23 cellular contexts compared by ENCODE assay signal in genomic region chr15:63109498-63110290, GRCh38. TPM values are rescaled to one million over a fixed set of nuclear protein-coding genes. Genes with fewer than 3 reads are reported as not detected.
DNase-seq lines count a peak whose midpoint lies in the region; ATAC-seq and FAIRE-seq lines count a peak whose summit lies in the region.
"Had no signal": no experiment of that assay in that cellular context is flagged by ENCODE, and none has a peak within 500 bp of the region (broad histone marks: within the 10 kb centered on the region; RNA-seq: fewer than 3 reads in every experiment).

No MANE protein-coding gene starts in this region.

- FAIRE-seq in small intestine (lab: Jason Lieb, UNC) (no peak), urothelium cell line (lab: Jason Lieb, UNC) (no peak)
- FAIRE-seq: D721Med, endothelial cell of umbilical vein, GM12878 had no signal

- no peaks in the 10 kb centered on the region for H3K36me3 ChIP-seq in small intestine (ENCODE audit: control insufficient read depth in 2 of 2, insufficient read depth in 2 of 2, low read length in 2 of 2)
- H3K36me3 ChIP-seq: tibial nerve, WERI-Rb-1 had no signal

- H3K27me3 ChIP-seq in small intestine (ENCODE audit: control insufficient read depth in 2 of 2, insufficient read depth in 2 of 2, low read length in 2 of 2) = no peaks in the 10 kb centered on the region
- H3K27me3 ChIP-seq: body of pancreas, tibial nerve had no signal

- no peak overlapping the region for H3K27ac ChIP-seq in small intestine (ENCODE audit: low read depth in 1 of 2, low read length in 1 of 2)
- H3K27ac ChIP-seq: body of pancreas, psoas muscle, WERI-Rb-1 had no signal

- ATAC-seq in left cardiac atrium = no peak
- ATAC-seq: activated naive CD8-positive, alpha-beta T cell treated with anti-CD3 and anti-CD28 coated beads, Interleukin-2, amount 50 U/mL, for 24 hours; body of pancreas; GM12878; psoas muscle had no signal

- no peaks in the 10 kb centered on the region for H3K9me3 ChIP-seq in small intestine (ENCODE audit: control insufficient read depth, low read depth)
- H3K9me3 ChIP-seq: body of pancreas, psoas muscle, tibial nerve had no signal

- H3K4me3 ChIP-seq in small intestine (ENCODE audit: low read depth in 1 of 2, low read length in 2 of 2) = no peak overlapping the region
- H3K4me3 ChIP-seq: body of pancreas, GM12878, psoas muscle, tibial nerve had no signal

- DNase-seq in M059J (ENCODE audit: low read depth) = peak; percentile 61
- DNase-seq in amniotic epithelial cell (ENCODE audit: low read depth) = peak; percentile 77
- peak; percentile 91 for DNase-seq in iris pigment epithelial cell (ENCODE audit: low read depth)
- DNase-seq in small intestine = peak; percentile 73
- DNase-seq in urothelium cell line (ENCODE audit: low spot score) = no peak
- no peak for DNase-seq in medulla oblongata (ENCODE audit: extremely low spot score)
- DNase-seq in left cardiac atrium = no peak
- DNase-seq: activated CD4-positive, alpha-beta T cell treated with anti-CD3 and anti-CD28 coated beads, Interleukin-2, amount 10 ng/mL, durations not matched to agents 24 days and 14 days; activated gamma-delta T cell; activated naive CD8-positive, alpha-beta T cell treated with anti-CD3 and anti-CD28 coated beads, Interleukin-2, amount 50 U/mL, for 24 hours; activated T-cell treated with anti-CD3 and anti-CD28 coated beads, Interleukin-2, amount 50 U/mL, for 24 hours; body of pancreas; glutamatergic neuron; kidney glomerular epithelial cell; NCI-H1436 treated with DMSO at 0.1 percent for 48 hours; NCI-H2107; NCI-H446 treated with DMSO at 0.1 percent for 48 hours; psoas muscle; WERI-Rb-1 had no signal

- intact Hi-C loops in left cardiac atrium (cut with DNase I) = loop anchor here in 1 of 2 donors (5.0 kb wide), 1 partner anchor 332 kb away; no protein-coding TSS in a partner anchor

- H3K4me1 ChIP-seq in small intestine (ENCODE audit: control insufficient read depth in 2 of 2, insufficient read depth in 1 of 2, low read depth in 1 of 2, low read length in 1 of 2) = peaks cover 2 to 4% of the 10 kb centered on the region in 2 donors
- H3K4me1 ChIP-seq: body of pancreas, psoas muscle had no signal

- WGBS in small intestine, 3 donors = 43 to 77% (median 50%) methylated on average over 4 of the region's 4 CpGs

RNA-seq across cellular contexts. Expression of gene LACTB, which starts 12.0 kb away (rescaled TPM):
- 22.5 and 41.1 TPM in 2 replicates for total RNA-seq in M059J (2014; rRNA removed; shearing (Covaris generic))
- polyA plus RNA-seq in small intestine = 10 to 100 TPM; 13.9 to 26.7 (median 26.2) TPM
- total RNA-seq in left cardiac atrium = 10 to 100 TPM; 18.2 to 20.3 TPM

RNA-seq across cellular contexts. Expression of gene RPS27L, which starts 47.6 kb away (rescaled TPM):
- 131 and 242 TPM in 2 replicates for total RNA-seq in M059J (2014; rRNA removed; shearing (Covaris generic))
- polyA plus RNA-seq in small intestine = 100 to 1,000 TPM; 146 to 612 (median 505) TPM
- 100 to 1,000 TPM; 137 to 159 TPM for total RNA-seq in left cardiac atrium

Comparison
In these comparisons a context has a peak if more than half of its experiments do, and no peak if none do; other contexts are left out.
1. DNase-seq: peak in M059J (single experiment), amniotic epithelial cell (single experiment), iris pigment epithelial cell (single experiment) and small intestine (single experiment); none in urothelium cell line (single experiment), medulla oblongata (single experiment) and left cardiac atrium (single experiment).